In genomic region chr1:147598631-147599361, GRCh38 we compare ENCODE assay signal across 8 cellular contexts. TPM values are rescaled to one million over a fixed set of nuclear protein-coding genes. Genes with fewer than 3 reads are reported as not detected.
DNase-seq lines count a peak whose midpoint lies in the region; ATAC-seq and TF ChIP-seq lines count a peak whose summit lies in the region.

No MANE protein-coding gene starts in this region.

- RAD21 ChIA-PET in HCT116 (lab: Charles Lee; ENCODE audit: low non-redundant PET in 1 of 2, low total read pairs in 2 of 2, uncharacterized antibody in 2 of 2, unreplicated experiment in 2 of 2): interaction anchor here in 1 of 2 experiments (0.6 to 0.8 kb wide), 2 partner anchors 44 to 294 kb away, joined by 3 to 4 read pairs; no protein-coding TSS in a partner anchor

- CTCF ChIA-PET in HCT116 (lab: Charles Lee): interaction anchor here (0.6 kb wide), 1 partner anchor 32 kb away, joined by 5 read pairs; no protein-coding TSS in a partner anchor

- H2AFZ ChIP-seq in HCT116 (ENCODE audit: low read depth, low read length, poor library complexity, severe bottlenecking): no peak overlapping the region
- H2AFZ ChIP-seq in OCI-LY1 (ENCODE audit: low read length): 0 out of 2 replicates have a peak overlapping the region, but pooled peaks have one; percentile 64

- H3K4me1 ChIP-seq in HCT116 (ENCODE audit: control insufficient read depth in 1 of 2, insufficient read depth in 2 of 2, low read length in 2 of 2) (peaks cover 3 to 18% of the 10 kb centered on the region in 2 experiments; a peak in 3 of 4 replicates), OCI-LY1 (ENCODE audit: insufficient read depth, low read length, severe bottlenecking) (peaks cover 32% of the 10 kb centered on the region), heart left ventricle (peaks cover 0 to 34% (median 16%) of the 10 kb centered on the region in 12 donors)

- H3K27ac ChIP-seq in HCT116 (ENCODE audit: low read depth, low read length): peak overlapping the region; percentile 38; the same call in 1 of the 2 replicates
- no peak overlapping the region for H3K27ac ChIP-seq in OCI-LY1 (ENCODE audit: low read depth, low read length, poor library complexity, severe bottlenecking)
- peak overlapping the region; percentile 62 to 97 (median 90) for H3K27ac ChIP-seq in heart left ventricle

- DNase-seq in D341Med (ENCODE audit: low spot score): peak; percentile 72
- no peak for DNase-seq in HCT116 (ENCODE audit: low read depth, low spot score)
- peak; percentile 48 for DNase-seq in activated naive CD4-positive, alpha-beta T cell treated with anti-CD3 and anti-CD28 coated beads, Interleukin-2, amount 50 U/mL, for 16 hours
- peak in 4 of 5 donors; percentile 52 to 79 (median 56) for DNase-seq in heart left ventricle
- DNase-seq in posterior cingulate gyrus: peak in 6 of 10 donors; percentile 38 to 93 (median 45)
- DNase-seq in SKM-1 (lab: John Stamatoyannopoulos, UW; ENCODE audit: unreplicated experiment): no peak
- DNase-seq in NCI-H187 treated with DMSO at 0.1 percent for 48 hours (lab: John Stamatoyannopoulos, UW): no peak

- ATAC-seq in HCT116: no peak; the same call in 1 of the 2 replicates
- peak; percentile 9 to 33 (median 28) for ATAC-seq in heart left ventricle

- H3K9me2 ChIP-seq in HCT116 (ENCODE audit: insufficient read depth) (no peaks in the 10 kb centered on the region), OCI-LY1 (ENCODE audit: low read depth, low read length) (no peaks in the 10 kb centered on the region)

- H3K36me3 ChIP-seq in HCT116 (ENCODE audit: control insufficient read depth in 1 of 2, insufficient read depth in 2 of 2, low read length in 2 of 2) (no peaks in the 10 kb centered on the region), OCI-LY1 (ENCODE audit: insufficient read depth, low read length) (no peaks in the 10 kb centered on the region), heart left ventricle (no peaks in the 10 kb centered on the region)

- POLR2A ChIA-PET in HCT116 (lab: Charles Lee): interaction anchor here (0.6 to 1.0 kb wide), 2 partner anchors 9 to 71 kb away, joined by 4 read pairs; no protein-coding TSS in a partner anchor

- WGBS in heart left ventricle, 4 donors: 3 to 9% (median 6%) methylated on average over 29 to 30 of the region's 30 CpGs

- H4K20me1 ChIP-seq in HCT116 (ENCODE audit: insufficient read depth): no peaks in the 10 kb centered on the region
- no peaks in the 10 kb centered on the region for H4K20me1 ChIP-seq in OCI-LY1 (ENCODE audit: insufficient read depth, low read length)

- H3K9me3 ChIP-seq in HCT116 (ENCODE audit: control insufficient read depth in 1 of 2, insufficient read depth in 1 of 2, low read depth in 1 of 2, low read length in 2 of 2) (no peaks in the 10 kb centered on the region), OCI-LY1 (ENCODE audit: low read length) (no peaks in the 10 kb centered on the region), heart left ventricle (no peaks in the 10 kb centered on the region)

- no peak for TF ChIP-seq RAD21 in HCT116 (IDR thresholded peaks at IDR 0.05; ENCODE audit: low read depth)

- intact Hi-C loops in HCT116 (cut with micrococcal nuclease): loop anchor here (1.0 kb wide), 1 partner anchor 57 kb away; the partner anchor contains the start of gene BCL9
- intact Hi-C loops in heart left ventricle (cut with DNase I): loop anchor here in 9 of 10 donors (1.0 to 5.0 kb wide), 7 partner anchors 18 to 58 kb away; partner anchors contain the start of gene BCL9 (in 6 of the 9)
- intact Hi-C loops in posterior cingulate gyrus (cut with DNase I): no loop called here

- TF ChIP-seq POLR2A in HCT116 (IDR thresholded peaks at IDR 0.05; ENCODE audit: borderline replicate concordance, extremely low read depth, insufficient read depth, insufficient read length) (no peak), heart left ventricle (IDR thresholded peaks at IDR 0.05) (no peak)

- BruUV-seq in HCT116 (replicated peaks; lab: Mats Ljungman, UMichigan): TSS peak; percentile 86

- H3K4me3 ChIP-seq in HCT116 (replicated peaks in 1 of 2; ENCODE audit: low read depth in 1 of 2, low read length in 2 of 2) (peak overlapping the region; percentile 48 to 77), OCI-LY1 (ENCODE audit: low read depth, low read length, poor library complexity, severe bottlenecking) (peak overlapping the region; percentile 80), heart left ventricle (peak overlapping the region; percentile 62 to 99 (median 78))

- no peaks in the 10 kb centered on the region for H3F3A ChIP-seq in OCI-LY1 (ENCODE audit: insufficient read depth, low read length)

- H3K79me2 ChIP-seq in HCT116 (ENCODE audit: insufficient read depth, low read length): peaks cover 19% of the 10 kb centered on the region
- H3K79me2 ChIP-seq in OCI-LY1 (ENCODE audit: insufficient read depth, low read length): no peaks in the 10 kb centered on the region

- H3K27me3 ChIP-seq in HCT116 (ENCODE audit: insufficient read depth, low read length) (no peaks in the 10 kb centered on the region), OCI-LY1 (ENCODE audit: insufficient read depth, low read length) (no peaks in the 10 kb centered on the region), heart left ventricle (no peaks in the 10 kb centered on the region)

- peak overlapping the region; percentile 85 for H3K4me2 ChIP-seq in HCT116 (ENCODE audit: low read length)
- peak overlapping the region; percentile 92 for H3K4me2 ChIP-seq in OCI-LY1 (ENCODE audit: low read length)

- H3K9ac ChIP-seq in HCT116 (ENCODE audit: low read length) (peak overlapping the region; percentile 61), OCI-LY1 (ENCODE audit: low read length) (peak overlapping the region; percentile 80)

- TF ChIP-seq CTCF in HCT116 (IDR thresholded peaks at IDR 0.05 in 2 of 3, conservative IDR thresholded peaks at IDR 0.05 in 1 of 3; ENCODE audit: borderline replicate concordance in 1 of 3, insufficient read depth in 1 of 3, low read depth in 2 of 3, low read length in 2 of 3) (no peak), OCI-LY1 (IDR thresholded peaks at IDR 0.05; ENCODE audit: low read length) (no peak), heart left ventricle (IDR thresholded peaks at IDR 0.05) (no peak)

TF ChIP-seq in HCT116, 20 proteins besides CTCF, POLR2A, EP300 and RAD21 (continues in another document):
- TF ChIP-seq ZBTB33 (IDR thresholded peaks at IDR 0.05; ENCODE audit: extremely low read depth, insufficient replicate concordance, low read length) (no peak), CBX3 (IDR thresholded peaks at IDR 0.05; ENCODE audit: low read depth) (no peak), CEBPB (IDR thresholded peaks at IDR 0.05; ENCODE audit: low read depth) (no peak), SP1 (IDR thresholded peaks at IDR 0.05; ENCODE audit: low read depth) (no peak), YY1 (IDR thresholded peaks at IDR 0.05; ENCODE audit: extremely low read depth, insufficient replicate concordance, low read depth, low read length) (no peak), TCF7L2 (IDR thresholded peaks at IDR 0.05; ENCODE audit: borderline replicate concordance, extremely low read depth, insufficient read depth, insufficient read length) (no peak), SRF (IDR thresholded peaks at IDR 0.05; ENCODE audit: low read depth) (no peak), ZNF274 (IDR thresholded peaks at IDR 0.05; ENCODE audit: low read depth, low read length) (no peak), ZFX (IDR thresholded peaks at IDR 0.05) (no peak), POLR2AphosphoS5 (IDR thresholded peaks at IDR 0.05; ENCODE audit: low read depth, low read length) (no peak), ELF1 (IDR thresholded peaks at IDR 0.05; ENCODE audit: borderline replicate concordance, low read depth) (no peak), JUND (IDR thresholded peaks at IDR 0.05) (no peak)
- TF ChIP-seq, protein P1, sequence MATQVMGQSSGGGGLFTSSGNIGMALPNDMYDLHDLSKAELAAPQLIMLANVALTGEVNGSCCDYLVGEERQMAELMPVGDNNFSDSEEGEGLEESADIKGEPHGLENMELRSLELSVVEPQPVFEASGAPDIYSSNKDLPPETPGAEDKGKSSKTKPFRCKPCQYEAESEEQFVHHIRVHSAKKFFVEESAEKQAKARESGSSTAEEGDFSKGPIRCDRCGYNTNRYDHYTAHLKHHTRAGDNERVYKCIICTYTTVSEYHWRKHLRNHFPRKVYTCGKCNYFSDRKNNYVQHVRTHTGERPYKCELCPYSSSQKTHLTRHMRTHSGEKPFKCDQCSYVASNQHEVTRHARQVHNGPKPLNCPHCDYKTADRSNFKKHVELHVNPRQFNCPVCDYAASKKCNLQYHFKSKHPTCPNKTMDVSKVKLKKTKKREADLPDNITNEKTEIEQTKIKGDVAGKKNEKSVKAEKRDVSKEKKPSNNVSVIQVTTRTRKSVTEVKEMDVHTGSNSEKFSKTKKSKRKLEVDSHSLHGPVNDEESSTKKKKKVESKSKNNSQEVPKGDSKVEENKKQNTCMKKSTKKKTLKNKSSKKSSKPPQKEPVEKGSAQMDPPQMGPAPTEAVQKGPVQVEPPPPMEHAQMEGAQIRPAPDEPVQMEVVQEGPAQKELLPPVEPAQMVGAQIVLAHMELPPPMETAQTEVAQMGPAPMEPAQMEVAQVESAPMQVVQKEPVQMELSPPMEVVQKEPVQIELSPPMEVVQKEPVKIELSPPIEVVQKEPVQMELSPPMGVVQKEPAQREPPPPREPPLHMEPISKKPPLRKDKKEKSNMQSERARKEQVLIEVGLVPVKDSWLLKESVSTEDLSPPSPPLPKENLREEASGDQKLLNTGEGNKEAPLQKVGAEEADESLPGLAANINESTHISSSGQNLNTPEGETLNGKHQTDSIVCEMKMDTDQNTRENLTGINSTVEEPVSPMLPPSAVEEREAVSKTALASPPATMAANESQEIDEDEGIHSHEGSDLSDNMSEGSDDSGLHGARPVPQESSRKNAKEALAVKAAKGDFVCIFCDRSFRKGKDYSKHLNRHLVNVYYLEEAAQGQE (IDR thresholded peaks at IDR 0.05; ENCODE audit: low read depth): no peak

RNA-seq across cellular contexts. Expression of gene BCL9, which starts 57.5 kb away (rescaled TPM):
- total RNA-seq in HCT116 (2021; ENCODE audit: unreplicated experiment) (31.5 TPM), heart left ventricle (10 to 100 TPM in 8 of 9 donors, 1 to 10 TPM in 1; 8.7 to 17.7 (median 14.9) TPM)
- polyA plus RNA-seq in HCT116 (2012): 11.5 and 14.6 TPM in 2 replicates
- polyA plus RNA-seq in heart left ventricle: 10 to 100 TPM in 1 of 2 donors, 1 to 10 TPM in 1; 4.4 to 11.1 TPM

Comparison
In these comparisons a context has a peak if more than half of its experiments do, and no peak if none do; other contexts are left out.
1. DNase-seq: peak in D341Med (single experiment), activated naive CD4-positive, alpha-beta T cell treated with anti-CD3 and anti-CD28 coated beads, Interleukin-2, amount 50 U/mL, for 16 hours (single experiment), heart left ventricle (4 of 5) and posterior cingulate gyrus (6 of 10); none in HCT116 (single experiment), SKM-1 (single experiment) and NCI-H187 treated with DMSO at 0.1 percent for 48 hours (single experiment).
2. Peak in every context shown above with its lines, with median percentiles within 50 percentile points of each other: H3K4me3 ChIP-seq.